In genomic region chr3:169133178-169134161, GRCh38 we compare ENCODE assay signal across 1 cellular context.
TF ChIP-seq lines count a peak whose summit lies in the region.

No MANE protein-coding gene starts in this region.

TF ChIP-seq in GM23338, 12 proteins besides CTCF, POLR2A, EP300 and RAD21 (continued from another document):
- TF ChIP-seq, protein P1, sequence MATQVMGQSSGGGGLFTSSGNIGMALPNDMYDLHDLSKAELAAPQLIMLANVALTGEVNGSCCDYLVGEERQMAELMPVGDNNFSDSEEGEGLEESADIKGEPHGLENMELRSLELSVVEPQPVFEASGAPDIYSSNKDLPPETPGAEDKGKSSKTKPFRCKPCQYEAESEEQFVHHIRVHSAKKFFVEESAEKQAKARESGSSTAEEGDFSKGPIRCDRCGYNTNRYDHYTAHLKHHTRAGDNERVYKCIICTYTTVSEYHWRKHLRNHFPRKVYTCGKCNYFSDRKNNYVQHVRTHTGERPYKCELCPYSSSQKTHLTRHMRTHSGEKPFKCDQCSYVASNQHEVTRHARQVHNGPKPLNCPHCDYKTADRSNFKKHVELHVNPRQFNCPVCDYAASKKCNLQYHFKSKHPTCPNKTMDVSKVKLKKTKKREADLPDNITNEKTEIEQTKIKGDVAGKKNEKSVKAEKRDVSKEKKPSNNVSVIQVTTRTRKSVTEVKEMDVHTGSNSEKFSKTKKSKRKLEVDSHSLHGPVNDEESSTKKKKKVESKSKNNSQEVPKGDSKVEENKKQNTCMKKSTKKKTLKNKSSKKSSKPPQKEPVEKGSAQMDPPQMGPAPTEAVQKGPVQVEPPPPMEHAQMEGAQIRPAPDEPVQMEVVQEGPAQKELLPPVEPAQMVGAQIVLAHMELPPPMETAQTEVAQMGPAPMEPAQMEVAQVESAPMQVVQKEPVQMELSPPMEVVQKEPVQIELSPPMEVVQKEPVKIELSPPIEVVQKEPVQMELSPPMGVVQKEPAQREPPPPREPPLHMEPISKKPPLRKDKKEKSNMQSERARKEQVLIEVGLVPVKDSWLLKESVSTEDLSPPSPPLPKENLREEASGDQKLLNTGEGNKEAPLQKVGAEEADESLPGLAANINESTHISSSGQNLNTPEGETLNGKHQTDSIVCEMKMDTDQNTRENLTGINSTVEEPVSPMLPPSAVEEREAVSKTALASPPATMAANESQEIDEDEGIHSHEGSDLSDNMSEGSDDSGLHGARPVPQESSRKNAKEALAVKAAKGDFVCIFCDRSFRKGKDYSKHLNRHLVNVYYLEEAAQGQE (IDR thresholded peaks at IDR 0.05; ENCODE audit: unreplicated experiment), result no peak
- TF ChIP-seq NANOG (IDR thresholded peaks at IDR 0.05; ENCODE audit: borderline replicate concordance) (no peak), ZNF331 (CRISPR knock-in tag; IDR thresholded peaks at IDR 0.05; ENCODE audit: low read depth) (no peak), STAT1 (IDR thresholded peaks at IDR 0.05; ENCODE audit: unreplicated experiment) (no peak), EZH2phosphoT487 (IDR thresholded peaks at IDR 0.05; ENCODE audit: unreplicated experiment) (no peak), POLR2AphosphoS5 (IDR thresholded peaks at IDR 0.05; ENCODE audit: low read depth) (no peak), EZH2 (IDR thresholded peaks at IDR 0.05; ENCODE audit: low read depth, unreplicated experiment) (no peak)
- TF ChIP-seq, protein P2, sequence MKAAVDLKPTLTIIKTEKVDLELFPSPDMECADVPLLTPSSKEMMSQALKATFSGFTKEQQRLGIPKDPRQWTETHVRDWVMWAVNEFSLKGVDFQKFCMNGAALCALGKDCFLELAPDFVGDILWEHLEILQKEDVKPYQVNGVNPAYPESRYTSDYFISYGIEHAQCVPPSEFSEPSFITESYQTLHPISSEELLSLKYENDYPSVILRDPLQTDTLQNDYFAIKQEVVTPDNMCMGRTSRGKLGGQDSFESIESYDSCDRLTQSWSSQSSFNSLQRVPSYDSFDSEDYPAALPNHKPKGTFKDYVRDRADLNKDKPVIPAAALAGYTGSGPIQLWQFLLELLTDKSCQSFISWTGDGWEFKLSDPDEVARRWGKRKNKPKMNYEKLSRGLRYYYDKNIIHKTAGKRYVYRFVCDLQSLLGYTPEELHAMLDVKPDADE (IDR thresholded peaks at IDR 0.05), result no peak
